ENCODE assay signal across 1 cellular context in genomic region chr17:82269138-82269881, GRCh38.
TF ChIP-seq lines count a peak whose summit lies in the region.

No MANE protein-coding gene starts in this region.

TF ChIP-seq in GM23338, 12 proteins besides CTCF, POLR2A, EP300 and RAD21 (continued from another document):
- TF ChIP-seq ZNF462 (CRISPR knock-in tag; IDR thresholded peaks at IDR 0.05) (no peak), JUNB (IDR thresholded peaks at IDR 0.05; ENCODE audit: unreplicated experiment) (no peak), ZNF331 (CRISPR knock-in tag; IDR thresholded peaks at IDR 0.05; ENCODE audit: low read depth) (no peak), NANOG (IDR thresholded peaks at IDR 0.05; ENCODE audit: borderline replicate concordance) (no peak), CREB1 (CRISPR knock-in tag; IDR thresholded peaks at IDR 0.05; ENCODE audit: low read depth) (no peak), REST (IDR thresholded peaks at IDR 0.05; ENCODE audit: unreplicated experiment) (no peak), EZH2phosphoT487 (IDR thresholded peaks at IDR 0.05; ENCODE audit: unreplicated experiment) (no peak)
